15 cellular contexts compared by ENCODE assay signal in genomic region chr6:42029062-42029685, GRCh38. TPM values are rescaled to one million over a fixed set of nuclear protein-coding genes. Genes with fewer than 3 reads are reported as not detected.
DNase-seq lines count a peak whose midpoint lies in the region; FAIRE-seq and TF ChIP-seq lines count a peak whose summit lies in the region.
"Had no signal": no experiment of that assay in that cellular context is flagged by ENCODE, and none has a peak within 500 bp of the region (broad histone marks: within the 10 kb centered on the region; RNA-seq: fewer than 3 reads in every experiment).

No MANE protein-coding gene starts in this region.

- H3K9me3 Mint-ChIP-seq in activated CD4-positive, alpha-beta T cell treated with anti-CD3 and anti-CD28 coated beads, Interleukin-2, amount 10 ng/mL, durations not matched to agents 24 days and 14 days = no peaks in the 10 kb centered on the region
- H3K9me3 Mint-ChIP-seq in astrocyte (ENCODE audit: unreplicated experiment) = peaks cover 2% of the 10 kb centered on the region
- H3K9me3 Mint-ChIP-seq: brain, mesothelial cell of epicardium had no signal

- no peaks in the 10 kb centered on the region for H3K9me3 ChIP-seq in KOPT-K1 (ENCODE audit: insufficient read depth, low read length, poor library complexity, severe bottlenecking)
- no peaks in the 10 kb centered on the region for H3K9me3 ChIP-seq in astrocyte (ENCODE audit: insufficient read depth, low read depth, low read length)
- no peaks in the 10 kb centered on the region for H3K9me3 ChIP-seq in neutrophil
- H3K9me3 ChIP-seq in Peyer's patch = no peaks in the 10 kb centered on the region
- H3K9me3 ChIP-seq: HAP-1 had no signal

- H3K27ac ChIP-seq in KOPT-K1 (ENCODE audit: low read depth, low read length, poor library complexity, severe bottlenecking) (peak overlapping the region; percentile 98), astrocyte (ENCODE audit: low read depth, low read length) (no peak overlapping the region), neutrophil (peak overlapping the region; percentile 96), Peyer's patch (no peak overlapping the region)
- H3K27ac ChIP-seq: parathyroid adenoma had no signal

- peaks cover 12% of the 10 kb centered on the region for H3K4me1 ChIP-seq in astrocyte (ENCODE audit: insufficient read depth, low read length)
- H3K4me1 ChIP-seq in neutrophil (ENCODE audit: control insufficient read depth in 1 of 2, insufficient read depth in 1 of 2, low read depth in 1 of 2, low read length in 1 of 2) = peaks cover 81 to 86% of the 10 kb centered on the region in 2 experiments
- peaks cover 0 to 46% (median 15%) of the 10 kb centered on the region in 4 donors for H3K4me1 ChIP-seq in Peyer's patch
- H3K4me1 ChIP-seq: HAP-1, parathyroid adenoma had no signal

- no peak overlapping the region for H2AFZ ChIP-seq in astrocyte (ENCODE audit: low read depth, low read length)
- H2AFZ ChIP-seq: parathyroid adenoma had no signal

- no peaks in the 10 kb centered on the region for H3K27me3 ChIP-seq in astrocyte (ENCODE audit: insufficient read depth, low read length)
- H3K27me3 ChIP-seq in neutrophil = no peaks in the 10 kb centered on the region
- no peaks in the 10 kb centered on the region for H3K27me3 ChIP-seq in Peyer's patch

- H3K27ac Mint-ChIP-seq in activated CD4-positive, alpha-beta T cell treated with anti-CD3 and anti-CD28 coated beads, Interleukin-2, amount 10 ng/mL, durations not matched to agents 24 days and 14 days = peak overlapping the region; percentile 92
- H3K27ac Mint-ChIP-seq in astrocyte (ENCODE audit: unreplicated experiment) = peak overlapping the region; percentile 67

- no peak overlapping the region for H3K4me3 Mint-ChIP-seq in activated CD4-positive, alpha-beta T cell treated with anti-CD3 and anti-CD28 coated beads, Interleukin-2, amount 10 ng/mL, durations not matched to agents 24 days and 14 days
- no peak overlapping the region for H3K4me3 Mint-ChIP-seq in astrocyte (ENCODE audit: unreplicated experiment)
- H3K4me3 Mint-ChIP-seq: brain, mesothelial cell of epicardium had no signal

- no peaks in the 10 kb centered on the region for H4K20me1 ChIP-seq in astrocyte (ENCODE audit: insufficient read depth, low read length)

- no peak for TF ChIP-seq POLR2A in Peyer's patch (IDR thresholded peaks at IDR 0.05)

- H3K4me2 ChIP-seq in astrocyte (ENCODE audit: low read length) = no peak overlapping the region

- no peak for FAIRE-seq in astrocyte (lab: Jason Lieb, UNC)

- no peaks in the 10 kb centered on the region for H3K79me2 ChIP-seq in astrocyte (ENCODE audit: insufficient read depth, low read length)

- no peak for DNase-seq in activated CD4-positive, alpha-beta T cell treated with anti-CD3 and anti-CD28 coated beads, Interleukin-2, amount 10 ng/mL, durations not matched to agents 24 days and 14 days
- no peak for DNase-seq in activated CD4-positive, alpha-beta T cell treated with anti-CD3 and anti-CD28 coated beads, Interleukin-2, amount 50 U/mL, for 1 hour
- DNase-seq in astrocyte (ENCODE audit: low read depth) = no peak
- no peak for DNase-seq in epidermal melanocyte (ENCODE audit: insufficient read length, low spot score)
- no peak for DNase-seq in Peyer's patch
- no peak for DNase-seq in RPMI8226
- DNase-seq: DMS153; effector CD8-positive, alpha-beta T cell; NCI-H187 treated with DMSO at 0.1 percent for 48 hours had no signal

- H3K4me3 ChIP-seq in astrocyte (ENCODE audit: insufficient read depth, low read depth, low read length) (no peak overlapping the region), neutrophil (ENCODE audit: low read depth in 1 of 2, low read length in 1 of 2) (peak overlapping the region; percentile 51 to 62), Peyer's patch (no peak overlapping the region)
- H3K4me3 ChIP-seq: HAP-1 had no signal

- H3K9ac ChIP-seq in astrocyte (ENCODE audit: low read length) = no peak overlapping the region
- H3K9ac ChIP-seq: parathyroid adenoma had no signal

- intact Hi-C loops in activated CD4-positive, alpha-beta T cell treated with anti-CD3 and anti-CD28 coated beads, Interleukin-2, amount 10 ng/mL, durations not matched to agents 24 days and 14 days (cut with micrococcal nuclease) = no loop called here

- no peak for TF ChIP-seq CTCF in astrocyte (IDR thresholded peaks at IDR 0.05; ENCODE audit: insufficient read depth, low read depth, low read length)
- no peak for TF ChIP-seq CTCF in neutrophil (IDR thresholded peaks at IDR 0.05)
- TF ChIP-seq CTCF in Peyer's patch (IDR thresholded peaks at IDR 0.05) = no peak

- peaks cover 37% of the 10 kb centered on the region for H3K36me3 Mint-ChIP-seq in activated CD4-positive, alpha-beta T cell treated with anti-CD3 and anti-CD28 coated beads, Interleukin-2, amount 10 ng/mL, durations not matched to agents 24 days and 14 days (ENCODE audit: low read depth)
- peaks cover 3% of the 10 kb centered on the region for H3K36me3 Mint-ChIP-seq in astrocyte (ENCODE audit: low read depth, unreplicated experiment)
- H3K36me3 Mint-ChIP-seq: brain had no signal

- peaks cover 69% of the 10 kb centered on the region for H3K4me1 Mint-ChIP-seq in activated CD4-positive, alpha-beta T cell treated with anti-CD3 and anti-CD28 coated beads, Interleukin-2, amount 10 ng/mL, durations not matched to agents 24 days and 14 days
- H3K4me1 Mint-ChIP-seq in astrocyte (ENCODE audit: low read depth, unreplicated experiment) = peaks cover 9% of the 10 kb centered on the region

- H3K36me3 ChIP-seq in KOPT-K1 (ENCODE audit: insufficient read depth, low read length) (no peaks in the 10 kb centered on the region), astrocyte (ENCODE audit: insufficient read depth, low read length) (no peaks in the 10 kb centered on the region), neutrophil (no peaks in the 10 kb centered on the region), Peyer's patch (no peaks in the 10 kb centered on the region)
- H3K36me3 ChIP-seq: HAP-1 had no signal

- no peaks in the 10 kb centered on the region for H3K27me3 Mint-ChIP-seq in activated CD4-positive, alpha-beta T cell treated with anti-CD3 and anti-CD28 coated beads, Interleukin-2, amount 10 ng/mL, durations not matched to agents 24 days and 14 days
- no peaks in the 10 kb centered on the region for H3K27me3 Mint-ChIP-seq in astrocyte (ENCODE audit: low read depth, unreplicated experiment)
- H3K27me3 Mint-ChIP-seq: brain had no signal

RNA-seq across cellular contexts. Expression of gene TAF8, which starts 21.1 kb away (rescaled TPM):
- total RNA-seq in activated CD4-positive, alpha-beta T cell treated with anti-CD3 and anti-CD28 coated beads, Interleukin-2, amount 10 ng/mL, durations not matched to agents 24 days and 14 days = 38.1 and 38.7 TPM in 2 replicates
- total RNA-seq in astrocyte (13.6 and 14.8 TPM in 2 replicates), Peyer's patch (10 to 100 TPM; 24.5 to 37.6 (median 24.6) TPM)

Comparison
In these comparisons a context has a peak if more than half of its experiments do, and no peak if none do; other contexts are left out.
1. H3K27ac ChIP-seq: peak in KOPT-K1 (single experiment) and neutrophil (single experiment); none in astrocyte (single experiment) and Peyer's patch (0 of 4).
2. H3K4me3 ChIP-seq: peak in neutrophil (2 of 2); none in astrocyte (single experiment) and Peyer's patch (0 of 4).